Comparison of ENCODE assay signal across 10 cellular contexts in the genomic region with DNA sequence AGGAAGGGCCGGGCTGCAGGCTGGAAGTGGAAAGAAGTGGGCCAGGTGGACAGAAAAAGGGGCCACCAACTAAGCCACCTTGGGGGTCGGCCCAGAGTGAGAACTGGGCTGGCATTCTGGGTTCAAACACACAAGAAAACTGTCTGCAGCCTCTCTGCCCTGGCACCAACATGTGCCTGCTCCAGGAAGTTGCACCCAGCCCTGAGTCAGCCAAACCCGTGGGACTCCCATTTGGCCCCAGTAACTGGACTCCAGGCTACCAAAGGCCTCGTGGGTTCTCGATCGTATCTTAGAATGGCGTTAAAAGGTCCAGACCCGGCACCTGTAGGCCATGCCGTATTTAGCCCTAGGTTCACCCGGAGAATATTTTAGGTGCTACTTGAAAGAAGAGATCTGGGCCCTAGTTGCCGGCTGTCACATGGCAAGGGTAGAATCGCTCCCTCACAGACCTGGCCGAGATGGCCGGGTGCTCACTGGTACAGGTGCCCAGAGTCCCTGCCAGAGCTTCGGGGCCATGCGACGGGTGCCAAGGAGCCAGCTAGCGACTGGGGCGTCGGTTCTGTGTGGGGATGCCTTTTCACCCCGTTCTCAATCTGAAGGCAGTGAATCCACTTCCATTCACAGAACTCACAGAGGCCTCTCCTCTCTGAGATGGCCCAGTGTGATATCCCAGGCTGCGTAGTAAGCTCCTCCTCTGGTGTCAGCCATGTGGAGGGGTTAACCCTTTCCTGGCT.
DNase-seq lines count a peak whose midpoint lies in the region; TF ChIP-seq lines count a peak whose summit lies in the region.
"Had no signal": no experiment of that assay in that cellular context is flagged by ENCODE, and none has a peak within 500 bp of the region (broad histone marks: within the 10 kb centered on the region; RNA-seq: fewer than 3 reads in every experiment).

No MANE protein-coding gene starts in this region.

- no peak overlapping the region for H3K4me3 Mint-ChIP-seq in chondrocyte (ENCODE audit: unreplicated experiment)
- no peak overlapping the region for H3K4me3 Mint-ChIP-seq in nephron progenitor cell
- H3K4me3 Mint-ChIP-seq: B cell had no signal

- H3K27ac Mint-ChIP-seq in chondrocyte (ENCODE audit: unreplicated experiment) (peak overlapping the region; percentile 96), nephron progenitor cell (no peak overlapping the region)
- H3K27ac Mint-ChIP-seq: B cell had no signal

- DNase-seq in LHCN-M2 (ENCODE audit: low read depth) (peak; percentile 68), chondrocyte (ENCODE audit: low spot score) (no peak), NCI-H128 (lab: John Stamatoyannopoulos, UW; ENCODE audit: unreplicated experiment) (no peak), nephron progenitor cell (no peak), T1000 (lab: John Stamatoyannopoulos, UW) (no peak)
- no peak for DNase-seq in activated CD8-positive, alpha-beta memory T cell treated with anti-CD3 and anti-CD28 coated beads, Interleukin-2, amount 50 U/mL, for 4 hours
- DNase-seq: NCI-H2081 had no signal

- peak overlapping the region; percentile 17 for H3K9ac ChIP-seq in muscle layer of colon (ENCODE audit: low read length)

- no peaks in the 10 kb centered on the region for H3K36me3 ChIP-seq in ACC112 (ENCODE audit: insufficient read depth, low read length)
- H3K36me3 ChIP-seq in muscle layer of colon (ENCODE audit: insufficient read depth, low read length), result no peaks in the 10 kb centered on the region

- H3K9me3 Mint-ChIP-seq in chondrocyte (ENCODE audit: low read depth), result no peaks in the 10 kb centered on the region
- no peaks in the 10 kb centered on the region for H3K9me3 Mint-ChIP-seq in nephron progenitor cell

- H3K27ac ChIP-seq in ACC112 (ENCODE audit: low read depth, low read length) (peak overlapping the region; percentile 55), muscle layer of colon (ENCODE audit: low read depth, low read length) (peak overlapping the region; percentile 29)

- no peaks in the 10 kb centered on the region for H3K27me3 Mint-ChIP-seq in chondrocyte (ENCODE audit: low read depth)
- peaks cover 43% of the 10 kb centered on the region for H3K27me3 Mint-ChIP-seq in nephron progenitor cell (ENCODE audit: low read depth, poor library complexity)

- H3K4me1 ChIP-seq in ACC112 (ENCODE audit: control insufficient read depth, insufficient read depth, low read length, unreplicated experiment) (peaks cover 72% of the 10 kb centered on the region), muscle layer of colon (ENCODE audit: insufficient read depth, low read length) (peaks cover 62% of the 10 kb centered on the region)

- peaks cover 91% of the 10 kb centered on the region for H3K79me2 ChIP-seq in ACC112 (ENCODE audit: control insufficient read depth, insufficient read depth, low read length, unreplicated experiment)

- H3K27me3 ChIP-seq in ACC112 (ENCODE audit: insufficient read depth, low read length), result no peaks in the 10 kb centered on the region
- no peaks in the 10 kb centered on the region for H3K27me3 ChIP-seq in muscle layer of colon (ENCODE audit: control insufficient read depth in 1 of 2, insufficient read depth in 2 of 2, low read length in 2 of 2)

- no peaks in the 10 kb centered on the region for H3K9me3 ChIP-seq in muscle layer of colon (ENCODE audit: low read length)

- H3K4me1 Mint-ChIP-seq in chondrocyte (ENCODE audit: low read depth) (peaks cover 87% of the 10 kb centered on the region), nephron progenitor cell (peaks cover 59% of the 10 kb centered on the region)

- 0 out of 2 replicates have a peak overlapping the region, but pooled peaks have one; percentile 20 for H3K4me3 ChIP-seq in ACC112 (ENCODE audit: low read depth, low read length)
- H3K4me3 ChIP-seq in muscle layer of colon (ENCODE audit: low read depth in 1 of 2, low read length in 2 of 2), result peak overlapping the region in 1 of 2 donors; percentile 32

- TF ChIP-seq CTCF in chondrocyte (IDR thresholded peaks at IDR 0.05) (no peak), nephron progenitor cell (IDR thresholded peaks at IDR 0.05) (no peak)

- H2AFZ ChIP-seq in ACC112 (ENCODE audit: low read length, unreplicated experiment), result no peak overlapping the region

- peaks cover under 1% of the 10 kb centered on the region for H3K36me3 Mint-ChIP-seq in chondrocyte (ENCODE audit: low read depth)
- no peaks in the 10 kb centered on the region for H3K36me3 Mint-ChIP-seq in nephron progenitor cell (ENCODE audit: low read depth)
